8 cellular contexts compared by ENCODE assay signal in genomic region chr4:105215609-105216313, GRCh38.
DNase-seq lines count a peak whose midpoint lies in the region; ATAC-seq and TF ChIP-seq lines count a peak whose summit lies in the region.
"Had no signal": no experiment of that assay in that cellular context is flagged by ENCODE, and none has a peak within 500 bp of the region (broad histone marks: within the 10 kb centered on the region; RNA-seq: fewer than 3 reads in every experiment).

No MANE protein-coding gene starts in this region.

- H3K4me3 Mint-ChIP-seq in activated CD4-positive, alpha-beta memory T cell treated with anti-CD3 and anti-CD28 coated beads, Interleukin-2, amount 10 ng/mL, durations not matched to agents 7 days and 5 days = no peak overlapping the region

- H3K27ac ChIP-seq in psoas muscle = no peak overlapping the region
- H3K27ac ChIP-seq in dorsolateral prefrontal cortex = peak overlapping the region in 7 of 59 donors; percentile 3 to 40 (median 28)

- H3K36me3 Mint-ChIP-seq in activated CD4-positive, alpha-beta memory T cell treated with anti-CD3 and anti-CD28 coated beads, Interleukin-2, amount 10 ng/mL, durations not matched to agents 7 days and 5 days (ENCODE audit: low read depth) = peaks cover 32% of the 10 kb centered on the region

- peaks cover 26% of the 10 kb centered on the region for H3K4me1 Mint-ChIP-seq in activated CD4-positive, alpha-beta memory T cell treated with anti-CD3 and anti-CD28 coated beads, Interleukin-2, amount 10 ng/mL, durations not matched to agents 7 days and 5 days

- POLR2A ChIA-PET in activated CD4-positive, alpha-beta memory T cell treated with anti-CD3 and anti-CD28 coated beads, Interleukin-2, amount 10 ng/mL, durations not matched to agents 7 days and 5 days (lab: Charles Lee) = no interaction called here

- ATAC-seq in GM18907 (IDR thresholded peaks at IDR 0.05; ENCODE audit: unreplicated experiment) (peak; percentile 80), HG02678 (IDR thresholded peaks at IDR 0.05; ENCODE audit: unreplicated experiment) (peak; percentile 61), psoas muscle (peak in 3 of 4 donors; percentile 32 to 77 (median 59))

- no peaks in the 10 kb centered on the region for H3K9me3 ChIP-seq in psoas muscle

- intact Hi-C loops in psoas muscle (cut with DNase I) = no loop called here
- intact Hi-C loops in dorsolateral prefrontal cortex (cut with DNase I) = no loop called here

- H3K36me3 ChIP-seq in psoas muscle (ENCODE audit: insufficient read depth in 1 of 2, low read depth in 1 of 2) = no peaks in the 10 kb centered on the region

- H3K27me3 ChIP-seq in psoas muscle (ENCODE audit: insufficient read depth in 3 of 3, low read length in 2 of 3) (no peaks in the 10 kb centered on the region), dorsolateral prefrontal cortex (no peaks in the 10 kb centered on the region)

- H3K27ac Mint-ChIP-seq in activated CD4-positive, alpha-beta memory T cell treated with anti-CD3 and anti-CD28 coated beads, Interleukin-2, amount 10 ng/mL, durations not matched to agents 7 days and 5 days = peak overlapping the region; percentile 3

- WGBS in psoas muscle, 3 donors = 38 to 55% (median 46%) methylated on average over 4 of the region's 4 CpGs

- CTCF ChIA-PET in activated CD4-positive, alpha-beta memory T cell treated with anti-CD3 and anti-CD28 coated beads, Interleukin-2, amount 10 ng/mL, durations not matched to agents 7 days and 5 days (lab: Charles Lee) = no interaction called here

- TF ChIP-seq CTCF in psoas muscle (IDR thresholded peaks at IDR 0.05) (no peak), dorsolateral prefrontal cortex (IDR thresholded peaks at IDR 0.05 in 54 of 56, conservative IDR thresholded peaks at IDR 0.05 in 2 of 56; ENCODE audit: low read depth in 1 of 56, partially characterized antibody in 56 of 56) (no peak)

- DNase-seq in activated CD4-positive, alpha-beta memory T cell treated with anti-CD3 and anti-CD28 coated beads, Interleukin-2, amount 10 ng/mL, durations not matched to agents 7 days and 5 days = no peak
- DNase-seq in psoas muscle = no peak
- DNase-seq in activated CD4-positive, alpha-beta T cell treated with anti-CD3 and anti-CD28 coated beads for 48 hours = no peak
- DNase-seq in SHP77 treated with DMSO at 0.1 percent for 48 hours (lab: John Stamatoyannopoulos, UW) = no peak
- no peak for DNase-seq in dorsolateral prefrontal cortex
- DNase-seq: head of caudate nucleus had no signal

- H3K4me3 ChIP-seq in psoas muscle (no peak overlapping the region), dorsolateral prefrontal cortex (no peak overlapping the region)

- no peaks in the 10 kb centered on the region for H3K27me3 Mint-ChIP-seq in activated CD4-positive, alpha-beta memory T cell treated with anti-CD3 and anti-CD28 coated beads, Interleukin-2, amount 10 ng/mL, durations not matched to agents 7 days and 5 days

- peaks cover 9% of the 10 kb centered on the region for H3K9me3 Mint-ChIP-seq in activated CD4-positive, alpha-beta memory T cell treated with anti-CD3 and anti-CD28 coated beads, Interleukin-2, amount 10 ng/mL, durations not matched to agents 7 days and 5 days

- H3K4me1 ChIP-seq in psoas muscle = peaks cover 10% of the 10 kb centered on the region
